Comparison of ENCODE assay signal across 18 cellular contexts in the genomic region with DNA sequence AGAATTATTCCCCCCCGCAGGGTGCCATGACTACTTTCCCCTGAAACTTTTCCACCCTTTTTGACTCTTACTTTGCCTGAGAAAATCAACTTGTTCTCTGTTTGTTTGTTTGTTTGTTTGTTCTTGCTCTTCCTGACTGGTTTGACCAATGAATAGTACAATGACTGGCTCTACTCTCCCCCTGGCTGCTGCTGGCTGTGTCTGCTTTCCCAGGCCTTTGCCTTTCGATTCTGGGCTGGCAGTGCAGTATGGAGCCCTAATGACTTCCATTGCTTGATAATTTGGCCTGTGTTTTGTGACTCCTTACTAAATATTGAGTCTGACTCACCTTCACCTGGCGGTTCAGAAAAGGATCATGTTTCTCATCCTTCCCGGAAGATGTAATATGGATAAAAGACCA.
"Had no signal": no experiment of that assay in that cellular context is flagged by ENCODE, and none has a peak within 500 bp of the region (broad histone marks: within the 10 kb centered on the region; RNA-seq: fewer than 3 reads in every experiment).

No MANE protein-coding gene starts in this region.

- H3K4me2 ChIP-seq: hepatocyte had no signal

- H3K4me3 ChIP-seq: esophagus squamous epithelium, gastroesophageal sphincter, hepatocyte, spleen, tibial artery, upper lobe of left lung, uterus had no signal

- H3K4me1 ChIP-seq: esophagus squamous epithelium, gastroesophageal sphincter, spleen, tibial artery, upper lobe of left lung, uterus had no signal

- H2AFZ ChIP-seq: hepatocyte had no signal

- H3K27me3 ChIP-seq: esophagus squamous epithelium, hepatocyte, spleen, tibial artery, upper lobe of left lung, uterus had no signal

- H3K27ac ChIP-seq: esophagus squamous epithelium, gastroesophageal sphincter, hepatocyte, spleen, tibial artery, upper lobe of left lung, uterus had no signal

- H3K9me3 ChIP-seq: esophagus squamous epithelium, tibial artery, upper lobe of left lung, uterus had no signal

- H3K36me3 ChIP-seq: esophagus squamous epithelium, gastroesophageal sphincter, spleen, tibial artery, upper lobe of left lung, uterus had no signal

- DNase-seq: effector memory CD8-positive, alpha-beta T cell; esophagus squamous epithelium; foreskin fibroblast; head of caudate nucleus; kidney glomerular epithelial cell; naive B cell; nephron progenitor cell; spleen; stimulated activated CD4-positive, alpha-beta T cell treated with anti-CD3 and anti-CD28 coated beads, Interleukin-15, amount 100 ng/mL, for 24 hours; stimulated activated CD4-positive, alpha-beta T cell treated with anti-CD3 and anti-CD28 coated beads, Interleukin-1b, Interleukin-23, amount 100 ng/mL, for 48 hours; stimulated activated CD4-positive, alpha-beta T cell treated with anti-CD3 and anti-CD28 coated beads, Interleukin-4, amount 100 ng/mL, for 24 hours; tibial artery; upper lobe of left lung; uterus had no signal

- ATAC-seq: effector memory CD8-positive, alpha-beta T cell; gastroesophageal sphincter; sciatic nerve; stimulated activated memory B cell treated with anti-CD40 and anti-IgM and Interleukin-4, amounts not matched to agents 10 μg/mL and 1 μg/mL and 100 μg/mL, for 72 hours had no signal

- H3K79me2 ChIP-seq: hepatocyte had no signal
